1 cellular context compared by ENCODE assay signal in the genomic region with DNA sequence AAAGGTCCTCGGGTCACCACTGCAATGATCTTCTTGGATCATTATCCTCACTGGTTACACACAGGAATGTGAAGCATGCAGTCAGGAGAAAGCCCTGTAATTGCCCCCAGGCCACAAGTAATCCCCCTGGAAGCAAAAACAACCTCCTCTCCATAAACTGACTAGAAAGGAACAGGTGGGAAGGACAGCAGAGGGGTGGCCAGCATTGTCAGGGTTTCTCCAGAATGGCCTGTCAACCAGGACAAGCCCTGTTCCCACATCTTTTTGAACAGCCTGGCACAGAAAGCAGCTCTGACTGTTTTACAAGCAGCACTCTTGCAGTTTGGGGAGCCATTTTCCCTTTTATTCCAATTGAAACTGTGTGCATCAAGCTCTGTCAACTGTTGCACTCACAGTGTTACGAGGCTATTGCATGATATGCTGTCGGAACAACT.
TF ChIP-seq lines count a peak whose summit lies in the region.

No MANE protein-coding gene starts in this region.

TF ChIP-seq in HEK293, 187 proteins besides CTCF, POLR2A, EP300 and RAD21 (continued from another document):
- TF ChIP-seq, protein P1, sequence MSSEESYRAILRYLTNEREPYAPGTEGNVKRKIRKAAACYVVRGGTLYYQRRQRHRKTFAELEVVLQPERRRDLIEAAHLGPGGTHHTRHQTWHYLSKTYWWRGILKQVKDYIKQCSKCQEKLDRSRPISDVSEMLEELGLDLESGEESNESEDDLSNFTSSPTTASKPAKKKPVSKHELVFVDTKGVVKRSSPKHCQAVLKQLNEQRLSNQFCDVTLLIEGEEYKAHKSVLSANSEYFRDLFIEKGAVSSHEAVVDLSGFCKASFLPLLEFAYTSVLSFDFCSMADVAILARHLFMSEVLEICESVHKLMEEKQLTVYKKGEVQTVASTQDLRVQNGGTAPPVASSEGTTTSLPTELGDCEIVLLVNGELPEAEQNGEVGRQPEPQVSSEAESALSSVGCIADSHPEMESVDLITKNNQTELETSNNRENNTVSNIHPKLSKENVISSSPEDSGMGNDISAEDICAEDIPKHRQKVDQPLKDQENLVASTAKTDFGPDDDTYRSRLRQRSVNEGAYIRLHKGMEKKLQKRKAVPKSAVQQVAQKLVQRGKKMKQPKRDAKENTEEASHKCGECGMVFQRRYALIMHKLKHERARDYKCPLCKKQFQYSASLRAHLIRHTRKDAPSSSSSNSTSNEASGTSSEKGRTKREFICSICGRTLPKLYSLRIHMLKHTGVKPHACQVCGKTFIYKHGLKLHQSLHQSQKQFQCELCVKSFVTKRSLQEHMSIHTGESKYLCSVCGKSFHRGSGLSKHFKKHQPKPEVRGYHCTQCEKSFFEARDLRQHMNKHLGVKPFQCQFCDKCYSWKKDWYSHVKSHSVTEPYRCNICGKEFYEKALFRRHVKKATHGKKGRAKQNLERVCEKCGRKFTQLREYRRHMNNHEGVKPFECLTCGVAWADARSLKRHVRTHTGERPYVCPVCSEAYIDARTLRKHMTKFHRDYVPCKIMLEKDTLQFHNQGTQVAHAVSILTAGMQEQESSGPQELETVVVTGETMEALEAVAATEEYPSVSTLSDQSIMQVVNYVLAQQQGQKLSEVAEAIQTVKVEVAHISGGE (tag by site-specific recombination; conservative IDR thresholded peaks at IDR 0.05; ENCODE audit: low read depth): 0 out of 2 replicates have a peak, but pooled peaks have one; percentile 18
- TF ChIP-seq ZNF629 (tag by site-specific recombination; IDR thresholded peaks at IDR 0.05) (no peak), ZIC2 (tag by site-specific recombination; IDR thresholded peaks at IDR 0.05) (0 out of 2 replicates have a peak, but pooled peaks have one; percentile 7), ZNF549 (tag by site-specific recombination; IDR thresholded peaks at IDR 0.05) (no peak), ZNF146 (tag by site-specific recombination; IDR thresholded peaks at IDR 0.05) (no peak), ZNF600 (tag by site-specific recombination; IDR thresholded peaks at IDR 0.05) (peak; percentile 44; the same call in 1 of the 2 replicates), FEZF1 (tag by site-specific recombination; IDR thresholded peaks at IDR 0.05) (peak; percentile 40; the same call in 1 of the 2 replicates), SP7 (tag by site-specific recombination; IDR thresholded peaks at IDR 0.05) (peak; percentile 55; the same call in 1 of the 2 replicates), WT1 (tag by site-specific recombination; IDR thresholded peaks at IDR 0.05) (peak; percentile 73), IKZF3 (tag by site-specific recombination; IDR thresholded peaks at IDR 0.05) (peak; percentile 28), HOXD13 (CRISPR knock-in tag; IDR thresholded peaks at IDR 0.05; ENCODE audit: borderline replicate concordance) (0 out of 2 replicates have a peak, but pooled peaks have one; percentile 13)
- TF ChIP-seq, protein P2, sequence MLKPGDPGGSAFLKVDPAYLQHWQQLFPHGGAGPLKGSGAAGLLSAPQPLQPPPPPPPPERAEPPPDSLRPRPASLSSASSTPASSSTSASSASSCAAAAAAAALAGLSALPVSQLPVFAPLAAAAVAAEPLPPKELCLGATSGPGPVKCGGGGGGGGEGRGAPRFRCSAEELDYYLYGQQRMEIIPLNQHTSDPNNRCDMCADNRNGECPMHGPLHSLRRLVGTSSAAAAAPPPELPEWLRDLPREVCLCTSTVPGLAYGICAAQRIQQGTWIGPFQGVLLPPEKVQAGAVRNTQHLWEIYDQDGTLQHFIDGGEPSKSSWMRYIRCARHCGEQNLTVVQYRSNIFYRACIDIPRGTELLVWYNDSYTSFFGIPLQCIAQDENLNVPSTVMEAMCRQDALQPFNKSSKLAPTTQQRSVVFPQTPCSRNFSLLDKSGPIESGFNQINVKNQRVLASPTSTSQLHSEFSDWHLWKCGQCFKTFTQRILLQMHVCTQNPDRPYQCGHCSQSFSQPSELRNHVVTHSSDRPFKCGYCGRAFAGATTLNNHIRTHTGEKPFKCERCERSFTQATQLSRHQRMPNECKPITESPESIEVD (tag by site-specific recombination; IDR thresholded peaks at IDR 0.05): peak; percentile 39
- TF ChIP-seq, protein P3, sequence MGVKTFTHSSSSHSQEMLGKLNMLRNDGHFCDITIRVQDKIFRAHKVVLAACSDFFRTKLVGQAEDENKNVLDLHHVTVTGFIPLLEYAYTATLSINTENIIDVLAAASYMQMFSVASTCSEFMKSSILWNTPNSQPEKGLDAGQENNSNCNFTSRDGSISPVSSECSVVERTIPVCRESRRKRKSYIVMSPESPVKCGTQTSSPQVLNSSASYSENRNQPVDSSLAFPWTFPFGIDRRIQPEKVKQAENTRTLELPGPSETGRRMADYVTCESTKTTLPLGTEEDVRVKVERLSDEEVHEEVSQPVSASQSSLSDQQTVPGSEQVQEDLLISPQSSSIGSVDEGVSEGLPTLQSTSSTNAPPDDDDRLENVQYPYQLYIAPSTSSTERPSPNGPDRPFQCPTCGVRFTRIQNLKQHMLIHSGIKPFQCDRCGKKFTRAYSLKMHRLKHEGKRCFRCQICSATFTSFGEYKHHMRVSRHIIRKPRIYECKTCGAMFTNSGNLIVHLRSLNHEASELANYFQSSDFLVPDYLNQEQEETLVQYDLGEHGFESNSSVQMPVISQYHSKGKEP (tag by site-specific recombination; IDR thresholded peaks at IDR 0.05): peak; percentile 71; the same call in 1 of the 2 replicates
